ENCODE assay signal across 21 cellular contexts in genomic region chr6:109118955-109119354, GRCh38.
"Had no signal": no experiment of that assay in that cellular context is flagged by ENCODE, and none has a peak within 500 bp of the region (broad histone marks: within the 10 kb centered on the region; RNA-seq: fewer than 3 reads in every experiment).

No MANE protein-coding gene starts in this region.

- H3K4me3 Mint-ChIP-seq: neural progenitor cell, type B pancreatic cell had no signal

- H3K27ac Mint-ChIP-seq: activated naive CD4-positive, alpha-beta T cell treated with anti-CD3 and anti-CD28 coated beads, Interleukin-2, amount 50 U/mL, for 72 hours; naive thymus-derived CD4-positive, alpha-beta T cell; neural progenitor cell; progenitor cell of endocrine pancreas; type B pancreatic cell had no signal

- H3K9me3 ChIP-seq: ascending aorta, esophagus squamous epithelium, heart right ventricle, right atrium auricular region, thoracic aorta, vagina had no signal

- H3K4me1 ChIP-seq: neural progenitor cell had no signal

- FAIRE-seq: kidney had no signal

- H3K9me3 Mint-ChIP-seq: activated naive CD4-positive, alpha-beta T cell treated with anti-CD3 and anti-CD28 coated beads, Interleukin-2, amount 50 U/mL, for 72 hours; naive thymus-derived CD4-positive, alpha-beta T cell; neural progenitor cell; type B pancreatic cell had no signal

- H3K27ac ChIP-seq: ascending aorta, brain microvascular endothelial cell, esophagus squamous epithelium, heart right ventricle, neural progenitor cell, right atrium auricular region, thoracic aorta, vagina had no signal

- H3K27me3 Mint-ChIP-seq: naive thymus-derived CD4-positive, alpha-beta T cell; progenitor cell of endocrine pancreas; type B pancreatic cell had no signal

- H3K27me3 ChIP-seq: ascending aorta, brain microvascular endothelial cell, esophagus squamous epithelium, heart right ventricle, neural progenitor cell, right atrium auricular region, vagina had no signal

- H3K36me3 Mint-ChIP-seq: activated naive CD4-positive, alpha-beta T cell treated with anti-CD3 and anti-CD28 coated beads, Interleukin-2, amount 50 U/mL, for 72 hours; neural progenitor cell had no signal

- H3K4me3 ChIP-seq: ascending aorta, esophagus squamous epithelium, heart right ventricle, lung, neural progenitor cell, right atrium auricular region, thoracic aorta, vagina had no signal

- DNase-seq: activated CD4-positive, alpha-beta T cell treated with anti-CD3 and anti-CD28 coated beads for 1 hour; activated CD4-positive, alpha-beta T cell treated with anti-CD3 and anti-CD28 coated beads, Interleukin-2, amount 50 U/mL, for 1 hour; activated T-cell treated with anti-CD3 and anti-CD28 coated beads, Interleukin-2, amount 50 U/mL, for 1 hour; brain microvascular endothelial cell; central memory CD4-positive, alpha-beta T cell; effector memory CD4-positive, alpha-beta T cell; esophagus squamous epithelium; heart right ventricle; kidney; naive thymus-derived CD4-positive, alpha-beta T cell; stimulated activated CD4-positive, alpha-beta T cell treated with anti-CD3 and anti-CD28 coated beads, Interleukin-4, amount 100 ng/mL, for 24 hours; stimulated activated naive CD4-positive, alpha-beta T cell treated with Interleukin-2 at 50 U/mL for 16 hours had no signal

- H3K9ac ChIP-seq: neural progenitor cell had no signal

- H3K36me3 ChIP-seq: ascending aorta, brain microvascular endothelial cell, esophagus squamous epithelium, heart right ventricle, neural progenitor cell, right atrium auricular region, thoracic aorta, vagina had no signal

- ATAC-seq: activated naive CD4-positive, alpha-beta T cell treated with anti-CD3 and anti-CD28 coated beads, Interleukin-2, amount 50 U/mL, for 72 hours; heart right ventricle; naive thymus-derived CD4-positive, alpha-beta T cell had no signal
